ENCODE assay signal across 31 cellular contexts in genomic region chr3:38375488-38376097, GRCh38.
"Had no signal": no experiment of that assay in that cellular context is flagged by ENCODE, and none has a peak within 500 bp of the region (broad histone marks: within the 10 kb centered on the region; RNA-seq: fewer than 3 reads in every experiment).

No MANE protein-coding gene starts in this region.

- H3K36me3 ChIP-seq: breast epithelium had no signal

- H3K9me3 ChIP-seq: ascending aorta, breast epithelium, esophagus muscularis mucosa, gastrocnemius medialis had no signal

- H3K4me1 ChIP-seq: ascending aorta, breast epithelium, esophagus muscularis mucosa, foreskin keratinocyte, gastrocnemius medialis had no signal

- H3K27ac ChIP-seq: ascending aorta, breast epithelium, esophagus muscularis mucosa, foreskin keratinocyte, gastrocnemius medialis, VCaP had no signal

- FAIRE-seq: colon had no signal

- H3K4me1 Mint-ChIP-seq: brain, WTC11 had no signal

- DNase-seq: activated CD4-positive, alpha-beta memory T cell treated with anti-CD3 and anti-CD28 coated beads, Interleukin-2, amount 10 ng/mL, durations not matched to agents 7 days and 5 days; activated CD4-positive, alpha-beta T cell treated with anti-CD3 and anti-CD28 coated beads for 1 hour; activated CD4-positive, alpha-beta T cell treated with anti-CD3 and anti-CD28 coated beads for 4 hours; activated CD4-positive, alpha-beta T cell treated with anti-CD3 and anti-CD28 coated beads, Interleukin-2, amount 10 ng/mL, durations not matched to agents 7 days and 5 days; activated CD4-positive, alpha-beta T cell treated with anti-CD3 and anti-CD28 coated beads, Interleukin-2, amount 50 U/mL, for 4 hours; activated CD8-positive, alpha-beta memory T cell treated with anti-CD3 and anti-CD28 coated beads, Interleukin-2, amount 50 U/mL, for 48 hours; activated gamma-delta T cell; activated naive CD4-positive, alpha-beta T cell; activated naive CD4-positive, alpha-beta T cell treated with anti-CD3 and anti-CD28 coated beads, Interleukin-2, amount 10 ng/mL, durations not matched to agents 7 days and 5 days; activated naive CD8-positive, alpha-beta T cell treated with anti-CD3 and anti-CD28 coated beads, Interleukin-2, amount 10 ng/mL, durations not matched to agents 7 days and 5 days; activated T-cell treated with anti-CD3 and anti-CD28 coated beads for 4 hours; activated T-cell treated with anti-CD3 and anti-CD28 coated beads, Interleukin-2, amount 50 U/mL, for 24 hours; activated T-cell treated with anti-CD3 and anti-CD28 coated beads, Interleukin-2, amount 50 U/mL, for 72 hours; cortex of kidney; dermis blood vessel endothelial cell; effector CD4-positive, alpha-beta T cell; effector memory CD8-positive, alpha-beta T cell; erythroblast; foreskin keratinocyte; gastrocnemius medialis; glutamatergic neuron; T-helper 1 cell; T-helper 2 cell had no signal

- H3K27me3 Mint-ChIP-seq: activated CD4-positive, alpha-beta memory T cell treated with anti-CD3 and anti-CD28 coated beads, Interleukin-2, amount 10 ng/mL, durations not matched to agents 7 days and 5 days; activated CD4-positive, alpha-beta T cell treated with anti-CD3 and anti-CD28 coated beads, Interleukin-2, amount 10 ng/mL, durations not matched to agents 7 days and 5 days; activated naive CD8-positive, alpha-beta T cell treated with anti-CD3 and anti-CD28 coated beads, Interleukin-2, amount 10 ng/mL, durations not matched to agents 7 days and 5 days; activated T-cell treated with anti-CD3 and anti-CD28 coated beads, Interleukin-2, amount 50 U/mL, for 24 hours; effector memory CD8-positive, alpha-beta T cell had no signal

- H3K27ac Mint-ChIP-seq: activated CD4-positive, alpha-beta memory T cell treated with anti-CD3 and anti-CD28 coated beads, Interleukin-2, amount 10 ng/mL, durations not matched to agents 7 days and 5 days; activated naive CD4-positive, alpha-beta T cell treated with anti-CD3 and anti-CD28 coated beads, Interleukin-2, amount 10 ng/mL, durations not matched to agents 7 days and 5 days; activated naive CD4-positive, alpha-beta T cell treated with anti-CD3 and anti-CD28 coated beads, Interleukin-2, amount 50 U/mL, for 72 hours; activated naive CD8-positive, alpha-beta T cell treated with anti-CD3 and anti-CD28 coated beads, Interleukin-2, amount 10 ng/mL, durations not matched to agents 7 days and 5 days; activated T-cell treated with anti-CD3 and anti-CD28 coated beads, Interleukin-2, amount 50 U/mL, for 24 hours; activated T-cell treated with anti-CD3 and anti-CD28 coated beads, Interleukin-2, amount 50 U/mL, for 72 hours; brain; WTC11 had no signal

- ATAC-seq: activated naive CD4-positive, alpha-beta T cell treated with anti-CD3 and anti-CD28 coated beads, Interleukin-2, amount 50 U/mL, for 72 hours; activated T-cell treated with anti-CD3 and anti-CD28 coated beads, Interleukin-2, amount 50 U/mL, for 72 hours; effector memory CD8-positive, alpha-beta T cell; foreskin keratinocyte; gastrocnemius medialis; WTC11 had no signal

- H3K4me3 Mint-ChIP-seq: activated CD4-positive, alpha-beta memory T cell treated with anti-CD3 and anti-CD28 coated beads, Interleukin-2, amount 10 ng/mL, durations not matched to agents 7 days and 5 days; activated CD4-positive, alpha-beta T cell treated with anti-CD3 and anti-CD28 coated beads, Interleukin-2, amount 10 ng/mL, durations not matched to agents 7 days and 5 days; activated naive CD4-positive, alpha-beta T cell treated with anti-CD3 and anti-CD28 coated beads, Interleukin-2, amount 10 ng/mL, durations not matched to agents 7 days and 5 days; activated naive CD8-positive, alpha-beta T cell treated with anti-CD3 and anti-CD28 coated beads, Interleukin-2, amount 10 ng/mL, durations not matched to agents 7 days and 5 days; activated T-cell treated with anti-CD3 and anti-CD28 coated beads, Interleukin-2, amount 50 U/mL, for 24 hours; activated T-cell treated with anti-CD3 and anti-CD28 coated beads, Interleukin-2, amount 50 U/mL, for 72 hours; brain; WTC11 had no signal

- H3K9me3 Mint-ChIP-seq: activated CD4-positive, alpha-beta memory T cell treated with anti-CD3 and anti-CD28 coated beads, Interleukin-2, amount 10 ng/mL, durations not matched to agents 7 days and 5 days; activated CD4-positive, alpha-beta T cell treated with anti-CD3 and anti-CD28 coated beads, Interleukin-2, amount 10 ng/mL, durations not matched to agents 7 days and 5 days; activated naive CD4-positive, alpha-beta T cell treated with anti-CD3 and anti-CD28 coated beads, Interleukin-2, amount 10 ng/mL, durations not matched to agents 7 days and 5 days; activated T-cell treated with anti-CD3 and anti-CD28 coated beads, Interleukin-2, amount 50 U/mL, for 24 hours; brain; effector memory CD8-positive, alpha-beta T cell had no signal

- H3K27me3 ChIP-seq: ascending aorta, breast epithelium, esophagus muscularis mucosa, foreskin keratinocyte, gastrocnemius medialis had no signal

- H3K4me3 ChIP-seq: ascending aorta, breast epithelium, esophagus muscularis mucosa, gastrocnemius medialis had no signal
